ENCODE assay signal across 29 cellular contexts in genomic region chr7:47543659-47544058, GRCh38. TPM values are rescaled to one million over a fixed set of nuclear protein-coding genes. Genes with fewer than 3 reads are reported as not detected.
DNase-seq lines count a peak whose midpoint lies in the region; ATAC-seq and TF ChIP-seq lines count a peak whose summit lies in the region.
"Had no signal": no experiment of that assay in that cellular context is flagged by ENCODE, and none has a peak within 500 bp of the region (broad histone marks: within the 10 kb centered on the region; RNA-seq: fewer than 3 reads in every experiment).

No MANE protein-coding gene starts in this region.

- H3K27me3 ChIP-seq in BLaER1 treated with 17β-estradiol and CSF1 and Interleukin-3, amounts not matched to agents 10 nM and 100 nM = peaks cover 0 to 9% (median under 1%) of the 10 kb centered on the region in 11 experiments; a peak in 9 of 22 replicates
- H3K27me3 ChIP-seq: BE2C, foreskin keratinocyte, hepatocyte, Peyer's patch, SJCRH30, tibial artery had no signal

- H3K4me3 Mint-ChIP-seq in neural crest cell = no peak overlapping the region
- H3K4me3 Mint-ChIP-seq in activated CD4-positive, alpha-beta T cell treated with anti-CD3 and anti-CD28 coated beads, Interleukin-2, amount 10 ng/mL, durations not matched to agents 7 days and 5 days = no peak overlapping the region
- H3K4me3 Mint-ChIP-seq in nephron progenitor cell = no peak overlapping the region
- H3K4me3 Mint-ChIP-seq: activated CD4-positive, alpha-beta T cell treated with anti-CD3 and anti-CD28 coated beads, Interleukin-2, amount 10 ng/mL, durations not matched to agents 24 days and 14 days; activated naive CD8-positive, alpha-beta T cell; immature natural killer cell; T-cell had no signal

- peaks cover 1% of the 10 kb centered on the region for H3K36me3 Mint-ChIP-seq in neural crest cell (ENCODE audit: low read depth)
- H3K36me3 Mint-ChIP-seq in activated CD4-positive, alpha-beta T cell treated with anti-CD3 and anti-CD28 coated beads, Interleukin-2, amount 10 ng/mL, durations not matched to agents 7 days and 5 days (ENCODE audit: low read depth) = no peaks in the 10 kb centered on the region
- H3K36me3 Mint-ChIP-seq in nephron progenitor cell (ENCODE audit: low read depth) = no peaks in the 10 kb centered on the region
- H3K36me3 Mint-ChIP-seq: activated naive CD8-positive, alpha-beta T cell; immature natural killer cell; T-cell had no signal

- CTCF ChIA-PET in RWPE1 (lab: Yijun Ruan, JAX) = no interaction called here
- CTCF ChIA-PET in activated CD4-positive, alpha-beta T cell treated with anti-CD3 and anti-CD28 coated beads, Interleukin-2, amount 10 ng/mL, durations not matched to agents 7 days and 5 days (lab: Charles Lee) = no interaction called here

- peaks cover 0 to 46% (median 5%) of the 10 kb centered on the region in 11 experiments; a peak in 9 of 22 replicates for H3K36me3 ChIP-seq in BLaER1 treated with 17β-estradiol and CSF1 and Interleukin-3, amounts not matched to agents 10 nM and 100 nM
- H3K36me3 ChIP-seq: BE2C, Peyer's patch, SJCRH30, tibial artery had no signal

- H3K9me3 ChIP-seq in BLaER1 treated with 17β-estradiol and CSF1 and Interleukin-3, amounts not matched to agents 10 nM and 100 nM (replicated peaks in 1 of 11) = no peaks in the 10 kb centered on the region
- H3K9me3 ChIP-seq: A549, BE2C, mucosa of descending colon, Peyer's patch, SJCRH30, tibial artery had no signal

- H3K27ac Mint-ChIP-seq in neural crest cell (ENCODE audit: unreplicated experiment) = peak overlapping the region; percentile 67
- H3K27ac Mint-ChIP-seq in activated CD4-positive, alpha-beta T cell treated with anti-CD3 and anti-CD28 coated beads, Interleukin-2, amount 10 ng/mL, durations not matched to agents 7 days and 5 days = no peak overlapping the region
- H3K27ac Mint-ChIP-seq in nephron progenitor cell = no peak overlapping the region
- H3K27ac Mint-ChIP-seq: activated CD4-positive, alpha-beta T cell treated with anti-CD3 and anti-CD28 coated beads, Interleukin-2, amount 10 ng/mL, durations not matched to agents 24 days and 14 days; activated naive CD8-positive, alpha-beta T cell; immature natural killer cell; T-cell had no signal

- peaks cover 66 to 91% (median 80%) of the 10 kb centered on the region in 10 experiments for H3K4me1 ChIP-seq in BLaER1 treated with 17β-estradiol and CSF1 and Interleukin-3, amounts not matched to agents 10 nM and 100 nM
- H3K4me1 ChIP-seq: BE2C, foreskin keratinocyte had no signal

- peaks cover 0 to 97% (median 69%) of the 10 kb centered on the region in 11 experiments; a peak in 19 of 22 replicates for H4K20me1 ChIP-seq in BLaER1 treated with 17β-estradiol and CSF1 and Interleukin-3, amounts not matched to agents 10 nM and 100 nM

- POLR2A ChIA-PET in RWPE1 (lab: Yijun Ruan, JAX; ENCODE audit: low non-redundant PET) = no interaction called here
- POLR2A ChIA-PET in activated CD4-positive, alpha-beta T cell treated with anti-CD3 and anti-CD28 coated beads, Interleukin-2, amount 10 ng/mL, durations not matched to agents 7 days and 5 days (lab: Charles Lee) = no interaction called here

- peak overlapping the region in 2 of 10 experiments; percentile 2 to 52; a peak in 4 of 20 replicates for H3K4me3 ChIP-seq in BLaER1 treated with 17β-estradiol and CSF1 and Interleukin-3, amounts not matched to agents 10 nM and 100 nM
- H3K4me3 ChIP-seq: A549, hepatocyte, mucosa of descending colon, Peyer's patch, SJCRH30, skin epidermis, tibial artery had no signal

- H3K9me3 Mint-ChIP-seq in neural crest cell = no peaks in the 10 kb centered on the region
- no peaks in the 10 kb centered on the region for H3K9me3 Mint-ChIP-seq in activated CD4-positive, alpha-beta T cell treated with anti-CD3 and anti-CD28 coated beads, Interleukin-2, amount 10 ng/mL, durations not matched to agents 7 days and 5 days
- H3K9me3 Mint-ChIP-seq in nephron progenitor cell = no peaks in the 10 kb centered on the region
- H3K9me3 Mint-ChIP-seq: activated CD4-positive, alpha-beta T cell treated with anti-CD3 and anti-CD28 coated beads, Interleukin-2, amount 10 ng/mL, durations not matched to agents 24 days and 14 days; immature natural killer cell; T-cell had no signal

- H3K27ac ChIP-seq in BLaER1 treated with 17β-estradiol and CSF1 and Interleukin-3, amounts not matched to agents 10 nM and 100 nM = peak overlapping the region in 10 of 11 experiments; percentile 0 to 57 (median 30); a peak in 14 of 22 replicates
- peak overlapping the region; percentile 12; the same call in 1 of the 2 replicates for H3K27ac ChIP-seq in RWPE1
- H3K27ac ChIP-seq: foreskin keratinocyte, hepatocyte, Peyer's patch, SJCRH30, skin epidermis, tibial artery had no signal

- DNase-seq in RWPE1 (ENCODE audit: low spot score) = no peak
- DNase-seq in neural crest cell (ENCODE audit: low read depth, low spot score) = no peak
- DNase-seq in activated CD4-positive, alpha-beta T cell treated with anti-CD3 and anti-CD28 coated beads, Interleukin-2, amount 10 ng/mL, durations not matched to agents 7 days and 5 days = no peak
- no peak for DNase-seq in nephron progenitor cell
- DNase-seq in NOMO-1 treated with DMSO at 0.1 percent for 48 hours (lab: John Stamatoyannopoulos, UW; ENCODE audit: unreplicated experiment) = no peak
- DNase-seq: activated CD4-positive, alpha-beta T cell treated with anti-CD3 and anti-CD28 coated beads, Interleukin-2, amount 10 ng/mL, durations not matched to agents 24 days and 14 days; BE2C; Calu3; cerebellar nuclear complex; effector memory CD4-positive, alpha-beta T cell; foreskin keratinocyte; immature natural killer cell; KG1; MV-4-11; NCI-H187; NCI-H2227 treated with DMSO at 0.1 percent for 48 hours; SJCRH30; stimulated activated naive CD4-positive, alpha-beta T cell; T-cell; tibial artery had no signal

- peak overlapping the region; percentile 65 to 94 (median 80) for H3K4me2 ChIP-seq in BLaER1 treated with 17β-estradiol and CSF1 and Interleukin-3, amounts not matched to agents 10 nM and 100 nM
- H3K4me2 ChIP-seq: hepatocyte had no signal

- H3K4me1 Mint-ChIP-seq in neural crest cell = peaks cover 18% of the 10 kb centered on the region
- no peaks in the 10 kb centered on the region for H3K4me1 Mint-ChIP-seq in activated CD4-positive, alpha-beta T cell treated with anti-CD3 and anti-CD28 coated beads, Interleukin-2, amount 10 ng/mL, durations not matched to agents 7 days and 5 days
- H3K4me1 Mint-ChIP-seq in nephron progenitor cell = peaks cover 50% of the 10 kb centered on the region
- H3K4me1 Mint-ChIP-seq: activated CD4-positive, alpha-beta T cell treated with anti-CD3 and anti-CD28 coated beads, Interleukin-2, amount 10 ng/mL, durations not matched to agents 24 days and 14 days; immature natural killer cell had no signal

- H3K27me3 Mint-ChIP-seq in neural crest cell (ENCODE audit: low read depth) = peaks cover 10% of the 10 kb centered on the region
- H3K27me3 Mint-ChIP-seq in activated CD4-positive, alpha-beta T cell treated with anti-CD3 and anti-CD28 coated beads, Interleukin-2, amount 10 ng/mL, durations not matched to agents 7 days and 5 days = peaks cover 2% of the 10 kb centered on the region
- peaks cover 11% of the 10 kb centered on the region for H3K27me3 Mint-ChIP-seq in nephron progenitor cell (ENCODE audit: low read depth, poor library complexity)

- peak; percentile 64 for ATAC-seq in HG02852 (IDR thresholded peaks at IDR 0.05; ENCODE audit: unreplicated experiment)
- ATAC-seq in GM19035 (IDR thresholded peaks at IDR 0.05; ENCODE audit: unreplicated experiment) = no peak
- ATAC-seq: A549, foreskin keratinocyte, mucosa of descending colon, T-cell had no signal

- TF ChIP-seq CTCF in RWPE1 (conservative IDR thresholded peaks at IDR 0.05; ENCODE audit: low read depth) (no peak), neural crest cell (conservative IDR thresholded peaks at IDR 0.05) (no peak), nephron progenitor cell (IDR thresholded peaks at IDR 0.05) (no peak)

- peak overlapping the region; percentile 1 to 70 (median 31); a peak in 15 of 22 replicates for H3K9ac ChIP-seq in BLaER1 treated with 17β-estradiol and CSF1 and Interleukin-3, amounts not matched to agents 10 nM and 100 nM

RNA-seq across cellular contexts. Expression of gene TNS3, which starts 38.3 kb away (rescaled TPM):
- total RNA-seq in neural crest cell = 25.0 and 26.4 TPM in 2 replicates
- not detected for total RNA-seq in activated CD4-positive, alpha-beta T cell treated with anti-CD3 and anti-CD28 coated beads, Interleukin-2, amount 10 ng/mL, durations not matched to agents 7 days and 5 days

Comparison
In these comparisons a context has a peak if more than half of its experiments do, and no peak if none do; other contexts are left out.
1. RNA of gene TNS3, which starts 38.3 kb away (total RNA-seq): 25.0 to 26.4 TPM in neural crest cell; not detected in activated CD4-positive, alpha-beta T cell treated with anti-CD3 and anti-CD28 coated beads, Interleukin-2, amount 10 ng/mL, durations not matched to agents 7 days and 5 days; every median in the first group is over 10 times any median in the second.